ENCODE assay signal across 10 cellular contexts in genomic region chr4:138405439-138405838, GRCh38.
DNase-seq lines count a peak whose midpoint lies in the region; ATAC-seq, FAIRE-seq and TF ChIP-seq lines count a peak whose summit lies in the region.
"Had no signal": no experiment of that assay in that cellular context is flagged by ENCODE, and none has a peak within 500 bp of the region (broad histone marks: within the 10 kb centered on the region; RNA-seq: fewer than 3 reads in every experiment).

No MANE protein-coding gene starts in this region.

- DNase-seq in MV-4-11 (lab: John Stamatoyannopoulos, UW) (peak; percentile 43), left lung (no peak), BE2C (no peak), GM12892 (ENCODE audit: insufficient read length) (no peak)
- no peak for DNase-seq in effector memory CD8-positive, alpha-beta T cell
- DNase-seq: activated naive CD8-positive, alpha-beta T cell treated with anti-CD3 and anti-CD28 coated beads, Interleukin-2, amount 10 ng/mL, durations not matched to agents 7 days and 5 days had no signal

- H3K4me1 ChIP-seq in left lung: peaks cover 6 to 26% of the 10 kb centered on the region in 2 donors
- H3K4me1 ChIP-seq in BE2C: no peaks in the 10 kb centered on the region

- peak overlapping the region in 1 of 2 donors; percentile 65 for H3K27ac ChIP-seq in left lung
- H3K27ac ChIP-seq: SJSA1 had no signal

- H3K27ac Mint-ChIP-seq in effector memory CD8-positive, alpha-beta T cell: no peak overlapping the region
- H3K27ac Mint-ChIP-seq: activated naive CD8-positive, alpha-beta T cell treated with anti-CD3 and anti-CD28 coated beads, Interleukin-2, amount 10 ng/mL, durations not matched to agents 7 days and 5 days had no signal

- no peaks in the 10 kb centered on the region for H3K27me3 Mint-ChIP-seq in effector memory CD8-positive, alpha-beta T cell

- ATAC-seq in GM19023 (IDR thresholded peaks at IDR 0.05; ENCODE audit: unreplicated experiment) (peak; percentile 76), HG02798 (IDR thresholded peaks at IDR 0.05; ENCODE audit: poor library complexity, unreplicated experiment) (peak; percentile 85), left lung (peak; percentile 63), HG03095 (IDR thresholded peaks at IDR 0.05; ENCODE audit: unreplicated experiment) (no peak)
- no peak for ATAC-seq in effector memory CD8-positive, alpha-beta T cell (replicated peaks)

- peaks cover 0 to 1% of the 10 kb centered on the region in 2 donors for H3K9me3 Mint-ChIP-seq in effector memory CD8-positive, alpha-beta T cell
- H3K9me3 Mint-ChIP-seq: activated naive CD8-positive, alpha-beta T cell treated with anti-CD3 and anti-CD28 coated beads, Interleukin-2, amount 10 ng/mL, durations not matched to agents 7 days and 5 days had no signal

- H3K4me1 Mint-ChIP-seq in effector memory CD8-positive, alpha-beta T cell (ENCODE audit: low read depth in 2 of 2): no peaks in the 10 kb centered on the region
- H3K4me1 Mint-ChIP-seq: activated naive CD8-positive, alpha-beta T cell treated with anti-CD3 and anti-CD28 coated beads, Interleukin-2, amount 10 ng/mL, durations not matched to agents 7 days and 5 days had no signal

- no peaks in the 10 kb centered on the region for H3K36me3 Mint-ChIP-seq in effector memory CD8-positive, alpha-beta T cell (ENCODE audit: insufficient read depth)
- H3K36me3 Mint-ChIP-seq: activated naive CD8-positive, alpha-beta T cell treated with anti-CD3 and anti-CD28 coated beads, Interleukin-2, amount 10 ng/mL, durations not matched to agents 7 days and 5 days had no signal

- H3K9me3 ChIP-seq in left lung (no peaks in the 10 kb centered on the region), BE2C (no peaks in the 10 kb centered on the region)
- H3K9me3 ChIP-seq: SJSA1 had no signal

- no peak overlapping the region for H3K4me3 Mint-ChIP-seq in effector memory CD8-positive, alpha-beta T cell
- H3K4me3 Mint-ChIP-seq: activated naive CD8-positive, alpha-beta T cell treated with anti-CD3 and anti-CD28 coated beads, Interleukin-2, amount 10 ng/mL, durations not matched to agents 7 days and 5 days had no signal

- no peak for TF ChIP-seq POLR2A in GM12892 (IDR thresholded peaks at IDR 0.05; ENCODE audit: low read depth, low read length)

- H3K36me3 ChIP-seq in left lung (no peaks in the 10 kb centered on the region), BE2C (no peaks in the 10 kb centered on the region)
- H3K36me3 ChIP-seq: SJSA1 had no signal

- TF ChIP-seq CTCF in left lung (IDR thresholded peaks at IDR 0.05) (no peak), BE2C (IDR thresholded peaks at IDR 0.05; ENCODE audit: low read depth, low read length) (no peak)

- H3K4me3 ChIP-seq in left lung: no peak overlapping the region
- H3K4me3 ChIP-seq in BE2C (ENCODE audit: low read depth, low read length): no peak overlapping the region
- H3K4me3 ChIP-seq: SJSA1 had no signal

- intact Hi-C loops in left lung (cut with DNase I): no loop called here

- no peak for FAIRE-seq in GM12892 (lab: Jason Lieb, UNC)

- H3K27me3 ChIP-seq in left lung (no peaks in the 10 kb centered on the region), BE2C (no peaks in the 10 kb centered on the region)
- H3K27me3 ChIP-seq: SJSA1 had no signal

Comparison
In these comparisons a context has a peak if more than half of its experiments do, and no peak if none do; other contexts are left out.
1. ATAC-seq: peak in GM19023 (single experiment), HG02798 (single experiment) and left lung (single experiment); none in HG03095 (single experiment) and effector memory CD8-positive, alpha-beta T cell (single experiment).